In genomic region chr5:142303576-142303975, GRCh38 we compare ENCODE assay signal across 1 cellular context.
TF ChIP-seq lines count a peak whose summit lies in the region.

No MANE protein-coding gene starts in this region.

TF ChIP-seq in WTC11, 78 proteins besides CTCF, POLR2A, EP300 and RAD21 (continued from another document):
- TF ChIP-seq AFF4 (CRISPR knock-in tag; IDR thresholded peaks at IDR 0.05; ENCODE audit: borderline replicate concordance): no peak
- no peak for TF ChIP-seq MYBL2 (CRISPR knock-in tag; IDR thresholded peaks at IDR 0.05)
